Comparison of ENCODE assay signal across 17 cellular contexts in the genomic region with DNA sequence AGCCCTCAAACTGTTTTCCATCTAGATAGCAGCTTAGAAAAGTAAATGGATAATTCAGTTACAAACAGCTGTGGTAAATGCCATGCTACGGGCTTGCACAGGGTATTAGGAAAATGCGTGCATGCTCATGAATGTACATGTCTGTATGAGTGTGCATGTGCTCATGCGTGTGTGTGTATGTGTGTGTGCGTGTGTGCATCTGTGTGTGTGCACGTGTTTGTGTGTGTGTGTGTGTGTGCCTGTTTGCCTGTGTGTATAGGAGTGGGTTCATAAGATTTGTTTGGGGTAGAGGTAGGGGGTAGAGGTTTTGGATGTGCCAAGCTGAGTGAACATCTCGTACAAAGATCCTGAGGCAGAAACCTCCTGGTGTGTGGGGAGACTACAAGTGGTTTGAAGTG. TPM values are rescaled to one million over a fixed set of nuclear protein-coding genes. Genes with fewer than 3 reads are reported as not detected.
"Had no signal": no experiment of that assay in that cellular context is flagged by ENCODE, and none has a peak within 500 bp of the region (broad histone marks: within the 10 kb centered on the region; RNA-seq: fewer than 3 reads in every experiment).

No MANE protein-coding gene starts in this region.

- H3K36me3 ChIP-seq: suprapubic skin, tibial nerve, uterus had no signal

- H3K27me3 Mint-ChIP-seq: activated CD4-positive, alpha-beta memory T cell treated with anti-CD3 and anti-CD28 coated beads, Interleukin-2, amount 10 ng/mL, durations not matched to agents 7 days and 5 days; activated CD4-positive, alpha-beta T cell treated with anti-CD3 and anti-CD28 coated beads, Interleukin-2, amount 10 ng/mL, durations not matched to agents 24 days and 14 days; progenitor cell of endocrine pancreas had no signal

- H3K4me1 ChIP-seq: heart right ventricle, suprapubic skin, tibial nerve, uterus had no signal

- H3K4me2 ChIP-seq: SK-N-SH had no signal

- H3K27ac Mint-ChIP-seq: activated CD4-positive, alpha-beta memory T cell treated with anti-CD3 and anti-CD28 coated beads, Interleukin-2, amount 10 ng/mL, durations not matched to agents 7 days and 5 days; memory B cell; progenitor cell of endocrine pancreas had no signal

- DNase-seq: activated gamma-delta T cell, cortex of kidney, uterus had no signal

- H3K9me3 ChIP-seq: heart right ventricle, SK-N-SH, stomach, suprapubic skin, tibial nerve, uterus had no signal

- H3K36me3 Mint-ChIP-seq: activated naive CD4-positive, alpha-beta T cell treated with anti-CD3 and anti-CD28 coated beads, Interleukin-2, amount 50 U/mL, for 72 hours had no signal

- H3K9me3 Mint-ChIP-seq: activated CD4-positive, alpha-beta memory T cell treated with anti-CD3 and anti-CD28 coated beads, Interleukin-2, amount 10 ng/mL, durations not matched to agents 7 days and 5 days; activated naive CD4-positive, alpha-beta T cell treated with anti-CD3 and anti-CD28 coated beads, Interleukin-2, amount 50 U/mL, for 72 hours; memory B cell had no signal

- H3K27me3 ChIP-seq: stomach, suprapubic skin, tibial nerve, uterus had no signal

- H3K9ac ChIP-seq: SK-N-SH had no signal

- H3K4me3 ChIP-seq: heart right ventricle, stomach, suprapubic skin, tibial nerve, uterus had no signal

- H3K4me1 Mint-ChIP-seq: neural crest cell had no signal

- H3K27ac ChIP-seq: heart right ventricle, stomach, suprapubic skin, tibial nerve, uterus, VCaP had no signal

- H3K4me3 Mint-ChIP-seq: activated CD4-positive, alpha-beta memory T cell treated with anti-CD3 and anti-CD28 coated beads, Interleukin-2, amount 10 ng/mL, durations not matched to agents 7 days and 5 days; memory B cell; neural crest cell had no signal

RNA-seq across cellular contexts. Expression of a gene that starts 52.9 kb away (rescaled TPM):
- total RNA-seq: fibroblast of villous mesenchyme, myocyte, neural crest cell had no signal
- polyA plus RNA-seq: SK-N-SH had no signal
